21 cellular contexts compared by ENCODE assay signal in the genomic region with DNA sequence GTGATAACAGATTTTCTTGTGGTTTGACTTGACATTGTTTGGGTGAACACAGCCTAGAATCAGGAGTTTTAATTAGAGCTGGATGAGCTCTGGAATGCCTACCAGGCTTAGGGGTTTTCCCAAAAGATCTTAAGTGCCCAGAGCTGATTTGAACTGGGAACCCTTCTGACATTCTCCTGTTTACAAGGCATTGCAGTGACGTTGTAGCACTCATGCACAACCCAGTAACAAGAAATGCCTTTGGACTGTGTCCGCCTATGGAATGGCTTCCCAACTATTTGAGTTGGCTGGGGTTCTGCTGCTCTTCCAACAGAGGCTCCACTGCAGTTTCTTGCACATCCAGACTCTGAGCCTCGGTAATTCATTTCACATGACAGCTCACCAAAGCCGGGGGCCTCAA.
A peak's percentile ranks its signal among the peaks of the same experiment; 100 is the strongest.
DNase-seq lines count a peak whose midpoint lies in the region; ATAC-seq and TF ChIP-seq lines count a peak whose summit lies in the region.
"Had no signal": no experiment of that assay in that cellular context is flagged by ENCODE, and none has a peak within 500 bp of the region (broad histone marks: within the 10 kb centered on the region; RNA-seq: fewer than 3 reads in every experiment).

No MANE protein-coding gene starts in this region.

- H3K4me1 ChIP-seq in adipocyte (ENCODE audit: control insufficient read depth, insufficient read depth, low read length) = no peaks in the 10 kb centered on the region
- no peaks in the 10 kb centered on the region for H3K4me1 ChIP-seq in colonic mucosa
- H3K4me1 ChIP-seq: neural progenitor cell had no signal

- H3K27me3 ChIP-seq in adipocyte (replicated peaks; ENCODE audit: control insufficient read depth, insufficient read depth, low read length) (peaks cover 9% of the 10 kb centered on the region), colonic mucosa (no peaks in the 10 kb centered on the region)
- H3K27me3 ChIP-seq: neural progenitor cell, thyroid gland had no signal

- H3K9ac ChIP-seq in adipocyte (ENCODE audit: low read length) (no peak overlapping the region), colonic mucosa (ENCODE audit: low read depth in 2 of 2, low read length in 2 of 2) (no peak overlapping the region)
- H3K9ac ChIP-seq: neural progenitor cell had no signal

- H3K36me3 ChIP-seq in adipocyte (ENCODE audit: control insufficient read depth, insufficient read depth, low read length, severe bottlenecking) = no peaks in the 10 kb centered on the region
- no peaks in the 10 kb centered on the region for H3K36me3 ChIP-seq in colonic mucosa
- H3K36me3 ChIP-seq: neural progenitor cell, thyroid gland had no signal

- intact Hi-C loops in colonic mucosa (cut with DNase I) = no loop called here

- TF ChIP-seq CTCF in colonic mucosa (IDR thresholded peaks at IDR 0.05) = no peak

- H3K9me3 ChIP-seq in adipocyte (ENCODE audit: control insufficient read depth, low read length) = peaks cover 19% of the 10 kb centered on the region
- H3K9me3 ChIP-seq in colonic mucosa = no peaks in the 10 kb centered on the region
- H3K9me3 ChIP-seq: mucosa of descending colon, thyroid gland had no signal

- ATAC-seq in HG02970 (IDR thresholded peaks at IDR 0.05; ENCODE audit: low FRiP score, unreplicated experiment) = no peak
- ATAC-seq: mucosa of descending colon; SK-N-SH treated with all-trans-retinoic acid at 6 μM for 48 hours; stimulated activated naive CD8-positive, alpha-beta T cell treated with anti-CD3 and anti-CD28 coated beads, Interleukin-15, Interleukin-2, amounts not matched to agents 100 U/mL and 50 U/mL, for 24 hours had no signal

- H3K4me3 ChIP-seq in adipocyte (ENCODE audit: low read length) (no peak overlapping the region), colonic mucosa (no peak overlapping the region)
- H3K4me3 ChIP-seq: coronary artery, mucosa of descending colon, neural progenitor cell, thyroid gland had no signal

- H3K27ac ChIP-seq in colonic mucosa = no peak overlapping the region
- H3K27ac ChIP-seq: coronary artery, neural progenitor cell, thyroid gland had no signal

- DNase-seq in EH (ENCODE audit: low read depth) (peak; percentile 98), adipocyte (ENCODE audit: low read depth) (peak; percentile 71), fibroblast of the conjunctiva (ENCODE audit: low read depth) (peak; percentile 3), stromal cell of bone marrow (ENCODE audit: low read depth) (peak; percentile 15), colonic mucosa (no peak), occipital lobe (lab: John Stamatoyannopoulos, UW) (no peak)
- no peak for DNase-seq in activated CD8-positive, alpha-beta memory T cell treated with anti-CD3 and anti-CD28 coated beads for 24 hours
- DNase-seq: activated CD8-positive, alpha-beta memory T cell treated with anti-CD3 and anti-CD28 coated beads, Interleukin-2, amount 50 U/mL, for 48 hours; activated naive CD8-positive, alpha-beta T cell treated with anti-CD3 and anti-CD28 coated beads, Interleukin-2, amount 10 ng/mL, durations not matched to agents 7 days and 5 days; C1 segment of cervical spinal cord; mucosa of descending colon; NCI-H1930; NCI-H345; NCI-H774; stimulated activated CD4-positive, alpha-beta T cell treated with anti-CD3 and anti-CD28 coated beads, Interleukin-4, amount 100 ng/mL, for 24 hours; stimulated activated naive CD8-positive, alpha-beta T cell treated with anti-CD3 and anti-CD28 coated beads, Interleukin-15, Interleukin-2, amounts not matched to agents 100 U/mL and 50 U/mL, for 24 hours had no signal

Comparison
In these comparisons a context has a peak if more than half of its experiments do, and no peak if none do; other contexts are left out.
1. DNase-seq: peak in EH (single experiment), adipocyte (single experiment), fibroblast of the conjunctiva (single experiment) and stromal cell of bone marrow (single experiment); none in colonic mucosa (single experiment), activated CD8-positive, alpha-beta memory T cell treated with anti-CD3 and anti-CD28 coated beads for 24 hours (single experiment) and occipital lobe (single experiment).